Comparison of ENCODE assay signal across 8 cellular contexts in the genomic region with DNA sequence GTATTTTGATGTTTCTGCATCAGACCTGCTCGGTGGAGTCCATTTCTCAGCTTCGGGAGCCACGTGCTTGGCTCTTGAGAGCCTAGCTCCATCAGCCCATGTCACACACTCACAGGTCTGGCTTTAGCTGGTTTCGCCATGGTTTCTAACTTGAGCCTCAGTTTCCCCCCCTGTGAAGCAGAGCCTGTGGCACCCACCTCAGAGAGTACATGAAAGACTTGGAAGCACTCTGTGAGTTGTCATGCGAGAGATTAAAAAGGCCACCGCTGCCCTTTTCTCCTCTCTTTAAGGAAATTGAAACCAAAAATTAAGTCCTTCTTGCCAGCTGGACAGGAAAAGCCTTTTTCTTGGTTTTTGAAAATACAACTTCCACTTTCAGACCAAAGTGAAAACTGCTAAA. TPM values are rescaled to one million over a fixed set of nuclear protein-coding genes. Genes with fewer than 3 reads are reported as not detected.
DNase-seq lines count a peak whose midpoint lies in the region; ATAC-seq lines count a peak whose summit lies in the region.
"Had no signal": no experiment of that assay in that cellular context is flagged by ENCODE, and none has a peak within 500 bp of the region (broad histone marks: within the 10 kb centered on the region; RNA-seq: fewer than 3 reads in every experiment).

No MANE protein-coding gene starts in this region.

- peak overlapping the region; percentile 49 for H3K27ac Mint-ChIP-seq in activated T-helper 17 cell treated with anti-CD3 and anti-CD28 coated beads, Interleukin-2, amount 50 U/mL, for 72 hours
- peak overlapping the region in 5 of 6 donors; percentile 14 to 92 (median 72) for H3K27ac Mint-ChIP-seq in naive B cell

- peak overlapping the region; percentile 68 for H3K4me3 Mint-ChIP-seq in activated T-helper 17 cell treated with anti-CD3 and anti-CD28 coated beads, Interleukin-2, amount 50 U/mL, for 72 hours
- peak overlapping the region; percentile 35 to 91 (median 84) for H3K4me3 Mint-ChIP-seq in naive B cell

- ATAC-seq in GM19025 (IDR thresholded peaks at IDR 0.05; ENCODE audit: low read depth, unreplicated experiment) (peak; percentile 33), HG03025 (IDR thresholded peaks at IDR 0.05; ENCODE audit: low FRiP score, unreplicated experiment) (peak; percentile 43), naive B cell (ENCODE audit: low read depth in 2 of 2) (peak; percentile 20 to 47)
- peak; percentile 21 for ATAC-seq in activated T-helper 17 cell treated with anti-CD3 and anti-CD28 coated beads, Interleukin-2, amount 50 U/mL, for 72 hours (replicated peaks)

- no peaks in the 10 kb centered on the region for H3K9me3 Mint-ChIP-seq in activated T-helper 17 cell treated with anti-CD3 and anti-CD28 coated beads, Interleukin-2, amount 50 U/mL, for 72 hours
- H3K9me3 Mint-ChIP-seq in naive B cell = no peaks in the 10 kb centered on the region

- H3K27me3 Mint-ChIP-seq in activated T-helper 17 cell treated with anti-CD3 and anti-CD28 coated beads, Interleukin-2, amount 50 U/mL, for 72 hours = no peaks in the 10 kb centered on the region
- H3K27me3 Mint-ChIP-seq in naive B cell = no peaks in the 10 kb centered on the region

- peak; percentile 12 for DNase-seq in naive B cell
- no peak for DNase-seq in DMS53 treated with DMSO at 0.1 percent for 48 hours (lab: John Stamatoyannopoulos, UW; ENCODE audit: unreplicated experiment)
- no peak for DNase-seq in GM19240 (ENCODE audit: insufficient read length, low spot score)
- DNase-seq in hippocampal formation (lab: John Stamatoyannopoulos, UW) = no peak
- DNase-seq: pancreas had no signal

- H3K36me3 Mint-ChIP-seq in activated T-helper 17 cell treated with anti-CD3 and anti-CD28 coated beads, Interleukin-2, amount 50 U/mL, for 72 hours (ENCODE audit: low read depth) = peaks cover 70% of the 10 kb centered on the region
- H3K36me3 Mint-ChIP-seq in naive B cell = peaks cover 9 to 10% of the 10 kb centered on the region in 2 donors

- peaks cover 69% of the 10 kb centered on the region for H3K4me1 Mint-ChIP-seq in activated T-helper 17 cell treated with anti-CD3 and anti-CD28 coated beads, Interleukin-2, amount 50 U/mL, for 72 hours
- peaks cover 75 to 95% (median 78%) of the 10 kb centered on the region in 3 donors for H3K4me1 Mint-ChIP-seq in naive B cell

RNA-seq across cellular contexts. Expression of a gene that starts 8.8 kb away (rescaled TPM):
- total RNA-seq in activated T-helper 17 cell treated with anti-CD3 and anti-CD28 coated beads, Interleukin-2, amount 50 U/mL, for 72 hours = 10 to 100 TPM; 39.0 to 52.4 TPM
- polyA plus RNA-seq in naive B cell (ENCODE audit: low read depth in 6 of 6) = 1 to 10 TPM in 3 of 6 donors, under 1 TPM in 3; 0.04 to 2.0 (median 0.96) TPM
